In the genomic region with DNA sequence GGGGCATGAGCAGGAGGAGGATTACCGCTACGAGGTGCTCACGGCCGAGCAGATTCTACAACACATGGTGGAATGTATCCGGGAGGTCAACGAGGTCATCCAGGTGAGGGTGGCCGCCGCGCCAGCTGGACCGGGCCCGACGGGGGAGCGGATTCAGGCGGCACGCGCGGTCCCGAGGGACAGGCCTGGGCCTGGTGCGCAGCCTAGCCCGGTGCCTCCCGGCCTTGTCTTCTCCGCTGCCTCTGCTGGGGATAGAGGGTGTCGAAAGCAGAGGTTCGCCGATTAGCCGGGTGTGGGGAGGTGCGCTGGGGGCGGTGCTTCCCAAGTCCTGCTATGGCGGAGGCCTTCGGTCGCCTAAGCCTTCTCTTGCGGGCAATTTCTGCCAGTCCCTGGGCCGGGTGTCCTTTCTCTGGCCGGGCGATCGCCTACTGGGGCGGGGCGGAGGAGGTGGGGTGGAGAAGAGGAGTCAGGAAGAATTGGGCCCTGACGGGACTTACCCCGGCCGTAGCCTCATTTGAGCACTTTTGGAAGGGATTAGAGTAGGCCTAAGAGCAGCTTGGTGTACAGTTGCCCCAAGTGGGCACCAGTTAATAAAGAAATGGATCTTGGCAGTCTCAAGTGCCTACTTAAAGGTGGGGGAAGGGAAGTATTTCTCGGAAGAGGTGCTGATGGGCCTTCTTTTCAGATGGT, we compare ENCODE assay signal across 8 cellular contexts.
DNase-seq lines count a peak whose midpoint lies in the region; ATAC-seq and TF ChIP-seq lines count a peak whose summit lies in the region.

No MANE protein-coding gene starts in this region.

- peak; percentile 87 for DNase-seq in CD1c-positive myeloid dendritic cell (ENCODE audit: extremely low spot score)
- DNase-seq in HPDE6-E6E7 (ENCODE audit: extremely low spot score) = peak; percentile 45
- DNase-seq in activated T-cell treated with anti-CD3 and anti-CD28 coated beads for 4 hours = peak; percentile 70
- DNase-seq in erythroblast (lab: John Stamatoyannopoulos, UW) = peak; percentile 91 to 94
- peak; percentile 55 to 61 for DNase-seq in stimulated activated CD8-positive, alpha-beta memory T cell treated with anti-CD3 and anti-CD28 coated beads, Interleukin-7, amount 100 ng/mL, for 1 hour (ENCODE audit: low read depth in 2 of 2)

- H3K9ac ChIP-seq in OCI-LY3 (ENCODE audit: low read length) (peak overlapping the region; percentile 97), mucosa of stomach (ENCODE audit: low read length) (peak overlapping the region; percentile 100)

- peaks cover 36% of the 10 kb centered on the region for H4K20me1 ChIP-seq in OCI-LY3 (ENCODE audit: insufficient read depth, low read length)

- H3K4me1 ChIP-seq in OCI-LY3 (ENCODE audit: low read length) = peaks cover 23% of the 10 kb centered on the region
- H3K4me1 ChIP-seq in mucosa of stomach (ENCODE audit: control insufficient read depth, insufficient read depth, low read length) = peaks cover 18% of the 10 kb centered on the region

- ATAC-seq in GM19455 (IDR thresholded peaks at IDR 0.05; ENCODE audit: unreplicated experiment) = peak; percentile 46

- TF ChIP-seq POLR2A in erythroblast (IDR thresholded peaks at IDR 0.05; ENCODE audit: low read length) = peak; percentile 73

- H2AFZ ChIP-seq in OCI-LY3 (ENCODE audit: low read depth, low read length) = no peak overlapping the region

- H3K36me3 ChIP-seq in OCI-LY3 (replicated peaks; ENCODE audit: low read depth, low read length) (peaks cover 37% of the 10 kb centered on the region), mucosa of stomach (ENCODE audit: control insufficient read depth, insufficient read depth, low read length) (no peaks in the 10 kb centered on the region)

- TF ChIP-seq CTCF in OCI-LY3 (IDR thresholded peaks at IDR 0.05; ENCODE audit: low read depth, low read length) = no peak

- H3K27me3 ChIP-seq in OCI-LY3 (ENCODE audit: low read depth, low read length) (no peaks in the 10 kb centered on the region), mucosa of stomach (ENCODE audit: control insufficient read depth, insufficient read depth, low read length) (no peaks in the 10 kb centered on the region)

- H3K4me3 ChIP-seq in OCI-LY3 (ENCODE audit: low read length) = peak overlapping the region; percentile 84
- H3K4me3 ChIP-seq in mucosa of stomach (ENCODE audit: low read length) = peak overlapping the region; percentile 39

- peak overlapping the region; percentile 80 for H3K27ac ChIP-seq in OCI-LY3 (ENCODE audit: low read length)

- peaks cover 70% of the 10 kb centered on the region for H3K79me2 ChIP-seq in OCI-LY3 (ENCODE audit: low read length)

- peak overlapping the region; percentile 91 for H3K4me2 ChIP-seq in OCI-LY3 (ENCODE audit: low read length)

- no peaks in the 10 kb centered on the region for H3K9me3 ChIP-seq in OCI-LY3 (ENCODE audit: insufficient read depth, low read length)
- H3K9me3 ChIP-seq in mucosa of stomach (ENCODE audit: control insufficient read depth, low read length) = no peaks in the 10 kb centered on the region

Comparison
In these comparisons a context has a peak if more than half of its experiments do, and no peak if none do; other contexts are left out.
1. Peak in every context shown above with its lines: DNase-seq, ATAC-seq, H3K4me3 ChIP-seq and H3K27ac ChIP-seq.